Comparison of ENCODE assay signal across 9 cellular contexts in the genomic region with DNA sequence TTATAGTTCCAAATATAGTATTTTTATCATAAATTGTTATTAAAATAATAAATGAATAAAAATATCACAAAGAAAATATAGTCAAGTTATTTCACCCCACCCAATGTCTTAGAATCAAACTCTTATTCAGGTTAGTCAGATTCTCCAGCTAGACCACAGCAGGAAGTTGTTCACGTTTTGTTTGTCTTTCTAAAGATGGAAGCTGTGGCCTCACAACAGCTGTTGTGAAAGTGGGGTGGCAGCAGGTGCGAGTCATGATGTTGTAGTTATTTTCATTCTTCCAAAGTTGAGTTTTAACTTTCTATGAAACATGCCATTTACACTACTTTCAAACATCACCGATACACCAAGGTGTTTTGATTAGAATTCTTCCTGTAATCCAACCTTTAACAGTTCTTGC.
A peak's percentile ranks its signal among the peaks of the same experiment; 100 is the strongest.
DNase-seq lines count a peak whose midpoint lies in the region; ATAC-seq, FAIRE-seq and TF ChIP-seq lines count a peak whose summit lies in the region.
"Had no signal": no experiment of that assay in that cellular context is flagged by ENCODE, and none has a peak within 500 bp of the region (broad histone marks: within the 10 kb centered on the region; RNA-seq: fewer than 3 reads in every experiment).

No MANE protein-coding gene starts in this region.

- SMC1A ChIA-PET in GM12878 (lab: Charles Lee; ENCODE audit: uncharacterized antibody, unreplicated experiment), result interaction anchor here (0.6 to 1.3 kb wide), 2 partner anchors 13 to 95 kb away, joined by 4 read pairs; no protein-coding TSS in a partner anchor

- DNase-seq in GM12878 (ENCODE audit: low read depth, low spot score) (no peak), foreskin melanocyte (no peak), iPS-NIHi7 (ENCODE audit: extremely low spot score) (no peak)
- DNase-seq: effector memory CD8-positive, alpha-beta T cell had no signal

- POLR2A ChIA-PET in GM12878 (lab: Charles Lee), result no interaction called here

- H3K27me3 ChIP-seq in GM12878 (replicated peaks in 1 of 2; ENCODE audit: control insufficient read depth in 2 of 2, insufficient read depth in 2 of 2, low read length in 1 of 2), result no peaks in the 10 kb centered on the region

- no TSS peak for BruUV-seq in GM12878 (replicated peaks; lab: Mats Ljungman, UMichigan)

- TF ChIP-seq POLR2A in GM12878 (IDR thresholded peaks at IDR 0.05; ENCODE audit: low read depth, low read length), result no peak

- 17% methylated on average over 3 of the region's 3 CpGs for WGBS in GM12878 (ENCODE audit: insufficient coverage, insufficient replicate concordance, low lambda C conversion rate, missing lambda C conversion rate)

- H2AFZ ChIP-seq in GM12878 (ENCODE audit: control insufficient read depth, low read depth, low read length), result no peak overlapping the region

- intact Hi-C loops in GM12878 (cut with micrococcal nuclease; ENCODE audit: unreplicated experiment), result no loop called here

- no peaks in the 10 kb centered on the region for H3K79me2 ChIP-seq in GM12878 (ENCODE audit: control insufficient read depth, insufficient read depth, low read length)

- ATAC-seq in GM18520 (IDR thresholded peaks at IDR 0.05; ENCODE audit: unreplicated experiment) (peak; percentile 57), GM21423 (IDR thresholded peaks at IDR 0.05; ENCODE audit: unreplicated experiment) (peak; percentile 79), HG03103 (IDR thresholded peaks at IDR 0.05; ENCODE audit: low read depth, unreplicated experiment) (peak; percentile 75), GM12878 (peak; percentile 46), HG03571 (IDR thresholded peaks at IDR 0.05; ENCODE audit: unreplicated experiment) (no peak)
- ATAC-seq: effector memory CD8-positive, alpha-beta T cell; HepG2 had no signal

- H3K4me2 ChIP-seq in GM12878 (ENCODE audit: control insufficient read depth, insufficient read depth), result no peak overlapping the region

- no peak overlapping the region for H3K27ac ChIP-seq in GM12878 (ENCODE audit: control insufficient read depth, insufficient read depth)

- H3K4me1 ChIP-seq in GM12878 (ENCODE audit: control insufficient read depth, insufficient read depth, low read length), result no peaks in the 10 kb centered on the region

- no peak for TF ChIP-seq RAD21 in GM12878 (IDR thresholded peaks at IDR 0.05; ENCODE audit: insufficient read depth, low read depth, low read length)

- H3K36me3 ChIP-seq in GM12878 (ENCODE audit: control insufficient read depth in 2 of 2, insufficient read depth in 2 of 2, low read length in 1 of 2), result no peaks in the 10 kb centered on the region

- TF ChIP-seq EP300 in GM12878 (IDR thresholded peaks at IDR 0.05; ENCODE audit: borderline replicate concordance in 1 of 2, control insufficient read depth in 1 of 2, low read depth in 2 of 2, low read length in 2 of 2), result no peak

- FAIRE-seq in GM12878 (lab: Jason Lieb, UNC), result peak; percentile 44

- RAD21 ChIA-PET in GM12878 (lab: Charles Lee; ENCODE audit: unreplicated experiment), result no interaction called here

- no peaks in the 10 kb centered on the region for H3K9me3 ChIP-seq in GM12878 (replicated peaks; ENCODE audit: control insufficient read depth, insufficient read depth, low read length)

- CTCF ChIA-PET in GM12878 (lab: Yijun Ruan, JAX), result no interaction called here

- in situ Hi-C loops in GM12878 (cut with MboI), result no loop called here

- H3K9ac ChIP-seq in GM12878 (ENCODE audit: control insufficient read depth, insufficient read depth, low read length), result no peak overlapping the region

- no peak overlapping the region for H3K4me3 ChIP-seq in GM12878

- TF ChIP-seq CTCF in GM12878 (IDR thresholded peaks at IDR 0.05 in 2 of 3, conservative IDR thresholded peaks at IDR 0.05 in 1 of 3; ENCODE audit: control insufficient read depth in 2 of 3, extremely low read depth in 1 of 3, insufficient read depth in 1 of 3, low read depth in 3 of 3, low read length in 3 of 3), result no peak

- no peaks in the 10 kb centered on the region for H4K20me1 ChIP-seq in GM12878 (ENCODE audit: control insufficient read depth, insufficient read depth)

TF ChIP-seq in GM12878, 131 proteins besides CTCF, POLR2A, EP300 and RAD21:
- TF ChIP-seq EZH2 (IDR thresholded peaks at IDR 0.05; ENCODE audit: borderline replicate concordance, control insufficient read depth, low read depth, low read length), result no peak
- TF ChIP-seq ETV6 (conservative IDR thresholded peaks at IDR 0.05 in 1 of 2, IDR thresholded peaks at IDR 0.05 in 1 of 2; ENCODE audit: borderline replicate concordance in 1 of 2, low read depth in 1 of 2), result no peak
- TF ChIP-seq BACH1 (IDR thresholded peaks at IDR 0.05; ENCODE audit: borderline replicate concordance), result no peak
- no peak for TF ChIP-seq E4F1 (IDR thresholded peaks at IDR 0.05; ENCODE audit: borderline replicate concordance, partially characterized antibody)
- TF ChIP-seq ZBTB11 (CRISPR knock-in tag; IDR thresholded peaks at IDR 0.05), result no peak
- TF ChIP-seq LARP7 (IDR thresholded peaks at IDR 0.05), result no peak
- no peak for TF ChIP-seq SKIL (IDR thresholded peaks at IDR 0.05; ENCODE audit: low read depth, poor library complexity, severe bottlenecking)
